In genomic region chr20:36065427-36065998, GRCh38 we compare ENCODE assay signal across 8 cellular contexts.
DNase-seq lines count a peak whose midpoint lies in the region; ATAC-seq and TF ChIP-seq lines count a peak whose summit lies in the region.

No MANE protein-coding gene starts in this region.

- no peaks in the 10 kb centered on the region for H3K27me3 Mint-ChIP-seq in natural killer cell (ENCODE audit: low read depth in 2 of 2)

- peaks cover 7% of the 10 kb centered on the region for H3K4me1 ChIP-seq in A673 (ENCODE audit: insufficient read depth, low read length, poor library complexity, severe bottlenecking)
- H3K4me1 ChIP-seq in Karpas-422 (ENCODE audit: low read length): peaks cover 7% of the 10 kb centered on the region
- H3K4me1 ChIP-seq in effector memory CD4-positive, alpha-beta T cell (ENCODE audit: control insufficient read depth, insufficient read depth, low read length, poor library complexity, severe bottlenecking): peaks cover 9% of the 10 kb centered on the region

- no peaks in the 10 kb centered on the region for H3K36me3 ChIP-seq in A673 (ENCODE audit: insufficient read depth, low read length, poor library complexity, severe bottlenecking)
- no peaks in the 10 kb centered on the region for H3K36me3 ChIP-seq in Karpas-422 (ENCODE audit: insufficient read depth, low read length)
- no peaks in the 10 kb centered on the region for H3K36me3 ChIP-seq in effector memory CD4-positive, alpha-beta T cell (ENCODE audit: control insufficient read depth, insufficient read depth, low read length)

- no peak overlapping the region for H3K9ac ChIP-seq in Karpas-422 (ENCODE audit: low read length)

- peak overlapping the region; percentile 91 for H3K27ac Mint-ChIP-seq in natural killer cell

- peaks cover 7 to 9% of the 10 kb centered on the region in 2 donors for H3K4me1 Mint-ChIP-seq in natural killer cell

- peak overlapping the region; percentile 78 for H3K4me2 ChIP-seq in Karpas-422 (ENCODE audit: low read depth, low read length, poor library complexity, severe bottlenecking)

- CTCF ChIA-PET in A673 (lab: Charles Lee): no interaction called here

- H3K27me3 ChIP-seq in A673 (replicated peaks; ENCODE audit: insufficient read depth, low read depth, low read length, poor library complexity) (no peaks in the 10 kb centered on the region), Karpas-422 (ENCODE audit: low read length) (peaks cover 4% of the 10 kb centered on the region; the same call in 1 of the 2 replicates)
- H3K27me3 ChIP-seq in effector memory CD4-positive, alpha-beta T cell (replicated peaks; ENCODE audit: control insufficient read depth, insufficient read depth, low read length, poor library complexity, severe bottlenecking): no peaks in the 10 kb centered on the region

- TF ChIP-seq CTCF in A673 (conservative IDR thresholded peaks at IDR 0.05; ENCODE audit: low read depth, low read length) (no peak), natural killer cell (IDR thresholded peaks at IDR 0.05) (no peak)

- no peaks in the 10 kb centered on the region for H3K36me3 Mint-ChIP-seq in natural killer cell

- BruUV-seq in A673 (replicated peaks; lab: Mats Ljungman, UMichigan): no TSS peak

- DNase-seq in A673 (ENCODE audit: low spot score): no peak
- no peak for DNase-seq in Karpas-422
- DNase-seq in effector memory CD4-positive, alpha-beta T cell: no peak
- DNase-seq in natural killer cell: peak; percentile 16
- no peak for DNase-seq in NCI-H510A (lab: John Stamatoyannopoulos, UW)
- no peak for DNase-seq in NK-92 treated with Interleukin-12 subunit alpha and Interleukin-12 subunit beta, amount 100 ng/mL, for 24 hours (lab: John Stamatoyannopoulos, UW)
- no peak for DNase-seq in SIG-M5 treated with dmso at 0.1 percent for 504 hours (lab: John Stamatoyannopoulos, UW; ENCODE audit: unreplicated experiment)
- DNase-seq in activated CD4-positive, CD25-positive, alpha-beta regulatory T cell treated with anti-CD3 and anti-CD28 coated beads, Interleukin-2, amount 50 U/mL, for 72 hours: no peak

- intact Hi-C loops in A673 (cut with micrococcal nuclease; ENCODE audit: unreplicated experiment) (no loop called here), natural killer cell (cut with micrococcal nuclease) (no loop called here)

- H3K4me3 Mint-ChIP-seq in natural killer cell: peak overlapping the region; percentile 91

- H3K27ac ChIP-seq in A673 (ENCODE audit: low read depth, low read length, poor library complexity, severe bottlenecking): no peak overlapping the region
- no peak overlapping the region for H3K27ac ChIP-seq in Karpas-422 (ENCODE audit: low read length)
- H3K27ac ChIP-seq in effector memory CD4-positive, alpha-beta T cell (ENCODE audit: insufficient read depth, low read length, poor library complexity, severe bottlenecking): no peak overlapping the region

- H2AFZ ChIP-seq in Karpas-422 (ENCODE audit: low read length): no peak overlapping the region

- H3K9me2 ChIP-seq in Karpas-422 (replicated peaks; ENCODE audit: insufficient read depth, low read length): no peaks in the 10 kb centered on the region

- POLR2A ChIA-PET in A673 (lab: Charles Lee; ENCODE audit: low non-redundant PET): no interaction called here

- no peaks in the 10 kb centered on the region for H3K9me3 Mint-ChIP-seq in natural killer cell

- H3K4me3 ChIP-seq in A673 (ENCODE audit: low read depth, low read length, poor library complexity, severe bottlenecking): peak overlapping the region; percentile 60
- no peak overlapping the region; the same call in 1 of the 2 replicates for H3K4me3 ChIP-seq in Karpas-422 (ENCODE audit: low read length)
- peak overlapping the region; percentile 76 for H3K4me3 ChIP-seq in effector memory CD4-positive, alpha-beta T cell (ENCODE audit: insufficient read depth, low read depth, low read length, poor library complexity, severe bottlenecking)

- no peaks in the 10 kb centered on the region for H4K20me1 ChIP-seq in Karpas-422 (ENCODE audit: insufficient read depth, low read depth, low read length)

- H3K9me3 ChIP-seq in A673 (ENCODE audit: low read depth, low read length, poor library complexity, severe bottlenecking): no peaks in the 10 kb centered on the region
- H3K9me3 ChIP-seq in Karpas-422 (ENCODE audit: low read length): no peaks in the 10 kb centered on the region
- no peaks in the 10 kb centered on the region for H3K9me3 ChIP-seq in effector memory CD4-positive, alpha-beta T cell (ENCODE audit: control insufficient read depth, low read length)

- H3K79me2 ChIP-seq in Karpas-422 (ENCODE audit: low read length): no peaks in the 10 kb centered on the region

- ATAC-seq in natural killer cell: no peak
